8 cellular contexts compared by ENCODE assay signal in genomic region chr20:25090492-25091429, GRCh38. TPM values are rescaled to one million over a fixed set of nuclear protein-coding genes. Genes with fewer than 3 reads are reported as not detected.
DNase-seq lines count a peak whose midpoint lies in the region; ATAC-seq and TF ChIP-seq lines count a peak whose summit lies in the region.

No MANE protein-coding gene starts in this region.

- H3K4ac ChIP-seq in H9 (ENCODE audit: low read depth, low read length), result no peak overlapping the region

- no peaks in the 10 kb centered on the region for H3K23me2 ChIP-seq in H9 (ENCODE audit: insufficient read length, low read depth, low read length, poor library complexity, severe bottlenecking)

- no peaks in the 10 kb centered on the region for H3K9me3 ChIP-seq in H9 (ENCODE audit: control insufficient read depth, low read depth, low read length)

- no peak overlapping the region for H2AK5ac ChIP-seq in H9 (ENCODE audit: insufficient read length, low read length)

- H2BK12ac ChIP-seq in H9 (ENCODE audit: insufficient read length, low read depth, low read length), result no peak overlapping the region

- H3K14ac ChIP-seq in H9 (ENCODE audit: insufficient read depth, low read length), result no peak overlapping the region

- H3K56ac ChIP-seq in H9 (ENCODE audit: insufficient read length, low read depth, low read length), result no peak overlapping the region

- no CpG with 5 or more reads among the region's 14 CpGs for WGBS in H9 (ENCODE audit: extremely low coverage, insufficient read length, low lambda C conversion rate)

- H3K27me3 ChIP-seq in GM06990 (replicated peaks; ENCODE audit: control insufficient read depth, insufficient read depth, low read length) (no peaks in the 10 kb centered on the region; the same call in 1 of the 2 replicates), H9 (ENCODE audit: insufficient read depth, low read length) (peaks cover 8% of the 10 kb centered on the region; the same call in 1 of the 2 replicates)

- H3K27me3 Mint-ChIP-seq in activated naive CD8-positive, alpha-beta T cell treated with anti-CD3 and anti-CD28 coated beads, Interleukin-2, amount 50 U/mL, for 24 hours, result peaks cover 4% of the 10 kb centered on the region
- peaks cover 49 to 73% of the 10 kb centered on the region in 2 donors for H3K27me3 Mint-ChIP-seq in stimulated activated naive B cell treated with anti-CD40 and anti-IgM and Interleukin-4, amounts not matched to agents 10 μg/mL and 1 μg/mL and 100 μg/mL, for 72 hours
- H3K27me3 Mint-ChIP-seq in H9 (ENCODE audit: low read depth) (peaks cover 53% of the 10 kb centered on the region), CD14-positive monocyte (ENCODE audit: low read depth in 3 of 3) (peaks cover 24 to 36% (median 29%) of the 10 kb centered on the region in 3 donors)

- no peaks in the 10 kb centered on the region for H3K9me3 Mint-ChIP-seq in activated naive CD8-positive, alpha-beta T cell treated with anti-CD3 and anti-CD28 coated beads, Interleukin-2, amount 50 U/mL, for 24 hours
- no peaks in the 10 kb centered on the region for H3K9me3 Mint-ChIP-seq in stimulated activated naive B cell treated with anti-CD40 and anti-IgM and Interleukin-4, amounts not matched to agents 10 μg/mL and 1 μg/mL and 100 μg/mL, for 72 hours
- H3K9me3 Mint-ChIP-seq in H9 (no peaks in the 10 kb centered on the region), CD14-positive monocyte (peaks cover 0 to 6% (median 0%) of the 10 kb centered on the region in 7 donors)

- H2BK15ac ChIP-seq in H9 (ENCODE audit: low read depth, low read length), result no peak overlapping the region

- no peak overlapping the region for H3K4me3 Mint-ChIP-seq in activated naive CD8-positive, alpha-beta T cell treated with anti-CD3 and anti-CD28 coated beads, Interleukin-2, amount 50 U/mL, for 24 hours
- no peak overlapping the region for H3K4me3 Mint-ChIP-seq in stimulated activated naive B cell treated with anti-CD40 and anti-IgM and Interleukin-4, amounts not matched to agents 10 μg/mL and 1 μg/mL and 100 μg/mL, for 72 hours
- H3K4me3 Mint-ChIP-seq in H9, result no peak overlapping the region
- H3K4me3 Mint-ChIP-seq in CD14-positive monocyte, result no peak overlapping the region

- no peak overlapping the region for H4K91ac ChIP-seq in H9 (ENCODE audit: insufficient read length, low read depth, low read length)

- no peaks in the 10 kb centered on the region for H3K36me3 Mint-ChIP-seq in activated naive CD8-positive, alpha-beta T cell treated with anti-CD3 and anti-CD28 coated beads, Interleukin-2, amount 50 U/mL, for 24 hours (ENCODE audit: low read depth)
- no peaks in the 10 kb centered on the region for H3K36me3 Mint-ChIP-seq in stimulated activated naive B cell treated with anti-CD40 and anti-IgM and Interleukin-4, amounts not matched to agents 10 μg/mL and 1 μg/mL and 100 μg/mL, for 72 hours
- H3K36me3 Mint-ChIP-seq in H9 (ENCODE audit: insufficient read depth in 1 of 3, low read depth in 3 of 3) (no peaks in the 10 kb centered on the region; a peak in 1 of 7 replicates), CD14-positive monocyte (no peaks in the 10 kb centered on the region)

- H3T11ph ChIP-seq in H9 (ENCODE audit: low read length), result no peak overlapping the region

- H4K20me1 ChIP-seq in H9 (ENCODE audit: control insufficient read depth, insufficient read depth, insufficient read length), result no peaks in the 10 kb centered on the region

- no peak overlapping the region for H2BK5ac ChIP-seq in H9 (ENCODE audit: insufficient read length, low read length)

- H4K8ac ChIP-seq in H9 (replicated peaks; ENCODE audit: insufficient read length, low read depth, low read length), result no peak overlapping the region

- H2BK20ac ChIP-seq in H9 (ENCODE audit: low read depth, low read length, poor library complexity, severe bottlenecking), result no peak overlapping the region

- H3K79me1 ChIP-seq in H9 (ENCODE audit: insufficient read depth, low read depth, low read length, poor library complexity, severe bottlenecking), result no peaks in the 10 kb centered on the region

- no peak overlapping the region for H3K27ac Mint-ChIP-seq in activated naive CD8-positive, alpha-beta T cell treated with anti-CD3 and anti-CD28 coated beads, Interleukin-2, amount 50 U/mL, for 24 hours
- H3K27ac Mint-ChIP-seq in stimulated activated naive B cell treated with anti-CD40 and anti-IgM and Interleukin-4, amounts not matched to agents 10 μg/mL and 1 μg/mL and 100 μg/mL, for 72 hours, result no peak overlapping the region
- peak overlapping the region in 1 of 3 experiments; percentile 63; a peak in 1 of 7 replicates for H3K27ac Mint-ChIP-seq in H9
- peak overlapping the region in 1 of 7 donors; percentile 39 for H3K27ac Mint-ChIP-seq in CD14-positive monocyte

- no peaks in the 10 kb centered on the region for H3K4me1 ChIP-seq in H9 (ENCODE audit: insufficient read depth, low read length)

- no peak overlapping the region for H3K4me3 ChIP-seq in GM06990 (replicated peaks; ENCODE audit: low read depth, low read length)

- ATAC-seq in HG03135 (IDR thresholded peaks at IDR 0.05; ENCODE audit: unreplicated experiment), result peak; percentile 82
- ATAC-seq in activated naive CD8-positive, alpha-beta T cell treated with anti-CD3 and anti-CD28 coated beads, Interleukin-2, amount 50 U/mL, for 24 hours, result peak; percentile 79
- peak; percentile 80 to 84 for ATAC-seq in stimulated activated naive B cell treated with anti-CD40 and anti-IgM and Interleukin-4, amounts not matched to agents 10 μg/mL and 1 μg/mL and 100 μg/mL, for 72 hours (replicated peaks)

- no peak overlapping the region for H3K9ac ChIP-seq in H9 (ENCODE audit: extremely low read depth, insufficient read length, low read length)

- H3K23ac ChIP-seq in H9 (ENCODE audit: insufficient read length, low read depth, low read length), result no peak overlapping the region

- peaks cover 23% of the 10 kb centered on the region for H3K4me1 Mint-ChIP-seq in activated naive CD8-positive, alpha-beta T cell treated with anti-CD3 and anti-CD28 coated beads, Interleukin-2, amount 50 U/mL, for 24 hours
- H3K4me1 Mint-ChIP-seq in stimulated activated naive B cell treated with anti-CD40 and anti-IgM and Interleukin-4, amounts not matched to agents 10 μg/mL and 1 μg/mL and 100 μg/mL, for 72 hours, result peaks cover 3 to 6% of the 10 kb centered on the region in 2 donors
- H3K4me1 Mint-ChIP-seq in H9 (peaks cover 4 to 17% of the 10 kb centered on the region in 2 experiments; a peak in 3 of 4 replicates), CD14-positive monocyte (peaks cover 5% of the 10 kb centered on the region)

- H3K27ac ChIP-seq in H9 (ENCODE audit: insufficient read length, low read depth, low read length), result no peak overlapping the region

- no peak overlapping the region for H3K18ac ChIP-seq in H9 (ENCODE audit: insufficient read length, low read depth, low read length)

- no peak for TF ChIP-seq CTCF in GM06990 (IDR thresholded peaks at IDR 0.05; ENCODE audit: insufficient read depth, low read length, poor library complexity, severe bottlenecking)
- no peak for TF ChIP-seq CTCF in H9 (conservative IDR thresholded peaks at IDR 0.05)
- TF ChIP-seq CTCF in CD14-positive monocyte (IDR thresholded peaks at IDR 0.05), result no peak

- H3K4me2 ChIP-seq in H9 (ENCODE audit: insufficient read depth, insufficient read length, low read length), result no peak overlapping the region

- H4K5ac ChIP-seq in H9 (ENCODE audit: insufficient read length, low read depth, low read length), result no peak overlapping the region

- no peaks in the 10 kb centered on the region for H3K36me3 ChIP-seq in GM06990 (ENCODE audit: control insufficient read depth, insufficient read depth, low read length)

- no peak overlapping the region for H2BK120ac ChIP-seq in H9 (ENCODE audit: low read depth, low read length, poor library complexity, severe bottlenecking)

- DNase-seq in GM06990 (ENCODE audit: extremely low read depth, insufficient read length) (peak; percentile 42), RPMI8226 (peak; percentile 98), AML-193 (lab: John Stamatoyannopoulos, UW) (no peak), H9 (no peak), CD14-positive monocyte (ENCODE audit: low spot score) (no peak)
- peak; percentile 22 for DNase-seq in activated naive CD8-positive, alpha-beta T cell treated with anti-CD3 and anti-CD28 coated beads, Interleukin-2, amount 50 U/mL, for 24 hours
- no peak for DNase-seq in stimulated activated naive B cell treated with anti-CD40 and anti-IgM and Interleukin-4, amounts not matched to agents 10 μg/mL and 1 μg/mL and 100 μg/mL, for 72 hours

- H2AFZ ChIP-seq in H9 (ENCODE audit: low read length), result no peak overlapping the region

- intact Hi-C loops in CD14-positive monocyte (cut with micrococcal nuclease), result no loop called here

- H3K79me2 ChIP-seq in H9 (ENCODE audit: insufficient read depth, low read length), result no peaks in the 10 kb centered on the region

RNA-seq across cellular contexts. Expression of gene VSX1, which starts 8.8 kb away (rescaled TPM):
- total RNA-seq in H9 (2021), result not detected in 2 replicates
- not detected for polyA plus RNA-seq in CD14-positive monocyte

RNA-seq across cellular contexts. Expression of gene ACSS1, which starts 32.8 kb away (rescaled TPM):
- 0.61 TPM in 2 replicates for total RNA-seq in H9 (2021)
- 10 to 100 TPM; 27.6 to 32.0 TPM for polyA plus RNA-seq in CD14-positive monocyte

Comparison
In these comparisons a context has a peak if more than half of its experiments do, and no peak if none do; other contexts are left out.
1. DNase-seq: peak in GM06990 (single experiment), RPMI8226 (single experiment) and activated naive CD8-positive, alpha-beta T cell treated with anti-CD3 and anti-CD28 coated beads, Interleukin-2, amount 50 U/mL, for 24 hours (single experiment); none in stimulated activated naive B cell treated with anti-CD40 and anti-IgM and Interleukin-4, amounts not matched to agents 10 μg/mL and 1 μg/mL and 100 μg/mL, for 72 hours (single experiment), AML-193 (0 of 2), H9 (single experiment) and CD14-positive monocyte (single experiment).
2. Peak in every context shown above with its lines, with median percentiles within 50 percentile points of each other: ATAC-seq.